ENCODE assay signal across 8 cellular contexts in genomic region chr15:43483306-43484128, GRCh38. TPM values are rescaled to one million over a fixed set of nuclear protein-coding genes. Genes with fewer than 3 reads are reported as not detected.
DNase-seq lines count a peak whose midpoint lies in the region; TF ChIP-seq lines count a peak whose summit lies in the region.

No MANE protein-coding gene starts in this region.

- no peak overlapping the region for H2BK15ac ChIP-seq in mesenchymal stem cell (ENCODE audit: low read depth, poor library complexity, severe bottlenecking)

- 95% methylated on average over 2 of the region's 4 CpGs for WGBS in mesenchymal stem cell

- peak overlapping the region; percentile 18 for H3K9ac ChIP-seq in mesenchymal stem cell (ENCODE audit: low read length)

- in situ Hi-C loops in astrocyte of the cerebellum (cut with HindIII; ENCODE audit: low sequenced_read_pairs) = no loop called here

- H4K8ac ChIP-seq in mesenchymal stem cell (ENCODE audit: low read length) = no peak overlapping the region

- H2BK5ac ChIP-seq in mesenchymal stem cell (ENCODE audit: low read depth, low read length, poor library complexity, severe bottlenecking) = no peak overlapping the region

- H2BK12ac ChIP-seq in mesenchymal stem cell (ENCODE audit: low read length in 2 of 2) = no peak overlapping the region

- H3K9me3 ChIP-seq in BE2C = no peaks in the 10 kb centered on the region
- no peaks in the 10 kb centered on the region for H3K9me3 ChIP-seq in mesenchymal stem cell (ENCODE audit: control insufficient read depth, low read length)

- H3K4ac ChIP-seq in mesenchymal stem cell (ENCODE audit: low read depth in 1 of 2, low read length in 2 of 2) = no peak overlapping the region

- H2AFZ ChIP-seq in mesenchymal stem cell (ENCODE audit: low read depth, low read length) = no peak overlapping the region

- no peak overlapping the region for H4K91ac ChIP-seq in mesenchymal stem cell (ENCODE audit: low read length)

- no peak overlapping the region for H3K14ac ChIP-seq in mesenchymal stem cell (ENCODE audit: low read length in 2 of 2)

- no peak overlapping the region for H3K27ac ChIP-seq in mesenchymal stem cell (ENCODE audit: low read length, poor library complexity, severe bottlenecking)

- peak; percentile 51; the same call in 1 of the 2 replicates for TF ChIP-seq CTCF in BE2C (IDR thresholded peaks at IDR 0.05; ENCODE audit: low read depth, low read length)
- peak; percentile 26 for TF ChIP-seq CTCF in astrocyte of the cerebellum (IDR thresholded peaks at IDR 0.05; ENCODE audit: low read depth, low read length, missing control alignments)

- H3K4me2 ChIP-seq in mesenchymal stem cell (ENCODE audit: low read length, poor library complexity, severe bottlenecking) = no peak overlapping the region

- H3K4me1 ChIP-seq in BE2C (0 out of 2 replicates have a peak, but pooled peaks cover 3% of the 10 kb centered on the region), mesenchymal stem cell (ENCODE audit: control insufficient read depth, insufficient read depth, low read depth, low read length) (no peaks in the 10 kb centered on the region)

- H3K36me3 ChIP-seq in BE2C (peaks cover 53% of the 10 kb centered on the region), mesenchymal stem cell (ENCODE audit: control insufficient read depth in 1 of 2, insufficient read depth in 2 of 2, low read depth in 1 of 2, low read length in 2 of 2) (peaks cover 36 to 74% of the 10 kb centered on the region in 2 experiments)

- H3K27me3 ChIP-seq in BE2C = no peaks in the 10 kb centered on the region
- H3K27me3 ChIP-seq in mesenchymal stem cell (ENCODE audit: control insufficient read depth in 1 of 2, insufficient read depth in 1 of 2, low read length in 2 of 2) = no peaks in the 10 kb centered on the region

- no peak for DNase-seq in BE2C
- peak; percentile 24 for DNase-seq in HCEC 1CT
- DNase-seq in astrocyte of the cerebellum (ENCODE audit: low read depth) = no peak
- DNase-seq in mesenchymal stem cell = peak; percentile 50
- no peak for DNase-seq in stimulated activated CD8-positive, alpha-beta memory T cell treated with anti-CD3 and anti-CD28 coated beads, Interleukin-4, amount 100 ng/mL, for 48 hours
- no peak for DNase-seq in NCI-H510A treated with DMSO at 0.1 percent for 48 hours (lab: John Stamatoyannopoulos, UW)
- no peak for DNase-seq in NCI-H748 (lab: John Stamatoyannopoulos, UW; ENCODE audit: unreplicated experiment)
- no peak for DNase-seq in NK-92 (lab: John Stamatoyannopoulos, UW; ENCODE audit: unreplicated experiment)

- no peak overlapping the region for H3K4me3 ChIP-seq in BE2C (ENCODE audit: low read depth, low read length)
- no peak overlapping the region for H3K4me3 ChIP-seq in astrocyte of the cerebellum (ENCODE audit: low read depth, low read length)
- H3K4me3 ChIP-seq in mesenchymal stem cell (ENCODE audit: insufficient read depth in 1 of 2, low read depth in 1 of 2, low read length in 2 of 2) = no peak overlapping the region

- H2BK120ac ChIP-seq in mesenchymal stem cell (ENCODE audit: low read depth, low read length) = no peak overlapping the region

- no peak overlapping the region for H3K18ac ChIP-seq in mesenchymal stem cell (ENCODE audit: low read depth in 1 of 2, low read length in 2 of 2)

- H2AK5ac ChIP-seq in mesenchymal stem cell (ENCODE audit: low read length, severe bottlenecking) = no peak overlapping the region

- H3K79me1 ChIP-seq in mesenchymal stem cell (replicated peaks; ENCODE audit: low read length, poor library complexity, severe bottlenecking) = peaks cover 26% of the 10 kb centered on the region

- no peak overlapping the region for H3K23ac ChIP-seq in mesenchymal stem cell (ENCODE audit: low read length in 2 of 2)

RNA-seq across cellular contexts. Expression of gene TP53BP1, which starts 9.4 kb away (rescaled TPM):
- polyA plus RNA-seq in BE2C (2012; ENCODE audit: insufficient read depth, insufficient read length, low read depth) = 48.8 TPM
- polyA plus RNA-seq in mesenchymal stem cell (2013, experiment 1 of 2) = 25.7 TPM
- polyA plus RNA-seq in mesenchymal stem cell (2013, experiment 2 of 2) = 21.9 TPM

RNA-seq across cellular contexts. Expression of gene MAP1A, which starts 33.9 kb away (rescaled TPM):
- polyA plus RNA-seq in BE2C (2012; ENCODE audit: insufficient read depth, insufficient read length, low read depth) = 70.1 TPM
- 40.8 TPM for polyA plus RNA-seq in mesenchymal stem cell (2013, experiment 1 of 2)
- 38.2 TPM for polyA plus RNA-seq in mesenchymal stem cell (2013, experiment 2 of 2)

Comparison
In these comparisons a context has a peak if more than half of its experiments do, and no peak if none do; other contexts are left out.
1. DNase-seq: peak in HCEC 1CT (single experiment) and mesenchymal stem cell (single experiment); none in BE2C (single experiment), astrocyte of the cerebellum (single experiment), stimulated activated CD8-positive, alpha-beta memory T cell treated with anti-CD3 and anti-CD28 coated beads, Interleukin-4, amount 100 ng/mL, for 48 hours (single experiment), NCI-H510A treated with DMSO at 0.1 percent for 48 hours (single experiment), NCI-H748 (single experiment) and NK-92 (single experiment).